24 cellular contexts compared by ENCODE assay signal in genomic region chr10:119526149-119526548, GRCh38.
"Had no signal": no experiment of that assay in that cellular context is flagged by ENCODE, and none has a peak within 500 bp of the region (broad histone marks: within the 10 kb centered on the region; RNA-seq: fewer than 3 reads in every experiment).

No MANE protein-coding gene starts in this region.

- H3K4me1 Mint-ChIP-seq: memory B cell had no signal

- H3K4me3 ChIP-seq: gastrocnemius medialis, heart left ventricle, SJSA1, testis, upper lobe of left lung had no signal

- H3K27ac Mint-ChIP-seq: activated T-helper 2 cell treated with anti-CD3 and anti-CD28 coated beads, Interferon-gamma antibody, Interleukin-2, Interleukin-4, amounts not matched to agents 10 μg/mL and 5 μg/mL and 100 μg/mL, durations not matched to agents 14 hours and 24 hours and 36 hours; brain; memory B cell; T-helper 2 cell treated with Interferon-gamma antibody and Interleukin-4, amounts not matched to agents 5 μg/mL and 100 μg/mL, for 36 hours had no signal

- ATAC-seq: activated CD4-positive, CD25-positive, alpha-beta regulatory T cell treated with anti-CD3 and anti-CD28 coated beads, Interleukin-2, amount 50 U/mL, for 24 hours; esophagus mucosa; gastrocnemius medialis; left cardiac atrium; right cardiac atrium; stimulated activated effector memory CD8-positive, alpha-beta T cell treated with anti-CD3 and anti-CD28 coated beads, Interleukin-12 subunit alpha, Interleukin-12 subunit beta, amount 100 ng/mL, for 72 hours had no signal

- H3K4me3 Mint-ChIP-seq: activated CD4-positive, alpha-beta T cell treated with anti-CD3 and anti-CD28 coated beads, Interleukin-2, amount 10 ng/mL, durations not matched to agents 7 days and 5 days; brain; memory B cell; stimulated activated effector memory CD8-positive, alpha-beta T cell treated with anti-CD3 and anti-CD28 coated beads, Interleukin-12 subunit alpha, Interleukin-12 subunit beta, amount 100 ng/mL, for 72 hours; T-helper 2 cell treated with Interferon-gamma antibody and Interleukin-4, amounts not matched to agents 5 μg/mL and 100 μg/mL, for 36 hours had no signal

- DNase-seq: activated CD4-positive, alpha-beta T cell treated with anti-CD3 and anti-CD28 coated beads, Interleukin-2, amount 10 ng/mL, durations not matched to agents 7 days and 5 days; activated naive CD4-positive, alpha-beta T cell; activated T-cell treated with anti-CD3 and anti-CD28 coated beads, Interleukin-2, amount 50 U/mL, for 1 hour; caudate nucleus; dermis blood vessel endothelial cell; effector CD8-positive, alpha-beta T cell; gastrocnemius medialis; heart left ventricle; left cardiac atrium; nucleus accumbens; right cardiac atrium; stimulated activated CD4-positive, alpha-beta T cell treated with anti-CD3 and anti-CD28 coated beads, Interleukin-2, amount 100 ng/mL, for 24 hours; testis; upper lobe of left lung had no signal

- H3K27ac ChIP-seq: gastrocnemius medialis, heart left ventricle, parathyroid adenoma, SJSA1, testis, upper lobe of left lung, VCaP had no signal

- H3K36me3 ChIP-seq: gastrocnemius medialis, upper lobe of left lung had no signal

- H3K27me3 Mint-ChIP-seq: activated CD4-positive, alpha-beta T cell treated with anti-CD3 and anti-CD28 coated beads, Interleukin-2, amount 10 ng/mL, durations not matched to agents 7 days and 5 days; memory B cell had no signal

- H3K36me3 Mint-ChIP-seq: brain had no signal

- H3K27me3 ChIP-seq: gastrocnemius medialis, heart left ventricle, SJSA1, testis, upper lobe of left lung had no signal

- H3K9me3 Mint-ChIP-seq: activated CD4-positive, alpha-beta T cell treated with anti-CD3 and anti-CD28 coated beads, Interleukin-2, amount 10 ng/mL, durations not matched to agents 7 days and 5 days; activated T-helper 2 cell treated with anti-CD3 and anti-CD28 coated beads, Interferon-gamma antibody, Interleukin-2, Interleukin-4, amounts not matched to agents 10 μg/mL and 5 μg/mL and 100 μg/mL, durations not matched to agents 14 hours and 24 hours and 36 hours; memory B cell; stimulated activated effector memory CD8-positive, alpha-beta T cell treated with anti-CD3 and anti-CD28 coated beads, Interleukin-12 subunit alpha, Interleukin-12 subunit beta, amount 100 ng/mL, for 72 hours; T-helper 2 cell treated with Interferon-gamma antibody and Interleukin-4, amounts not matched to agents 5 μg/mL and 100 μg/mL, for 36 hours had no signal

- H3K4me1 ChIP-seq: gastrocnemius medialis, testis, upper lobe of left lung had no signal

- H3K9me3 ChIP-seq: gastrocnemius medialis, heart left ventricle, SJSA1, testis, upper lobe of left lung had no signal
